20 cellular contexts compared by ENCODE assay signal in genomic region chr3:171514466-171514865, GRCh38. TPM values are rescaled to one million over a fixed set of nuclear protein-coding genes. Genes with fewer than 3 reads are reported as not detected.
DNase-seq lines count a peak whose midpoint lies in the region; ATAC-seq and TF ChIP-seq lines count a peak whose summit lies in the region.
"Had no signal": no experiment of that assay in that cellular context is flagged by ENCODE, and none has a peak within 500 bp of the region (broad histone marks: within the 10 kb centered on the region; RNA-seq: fewer than 3 reads in every experiment).

No MANE protein-coding gene starts in this region.

- H3K36me3 Mint-ChIP-seq in glutamatergic neuron (ENCODE audit: unreplicated experiment), result no peaks in the 10 kb centered on the region

- no peak for TF ChIP-seq POLR2A in HCT116 (IDR thresholded peaks at IDR 0.05; ENCODE audit: borderline replicate concordance, extremely low read depth, insufficient read depth, insufficient read length)

- no peak overlapping the region for H2AFZ ChIP-seq in HCT116 (ENCODE audit: low read depth, low read length, poor library complexity, severe bottlenecking)

- H3K27me3 ChIP-seq in AG04450 (ENCODE audit: control insufficient read depth, insufficient read depth, low read length) (no peaks in the 10 kb centered on the region), HCT116 (ENCODE audit: insufficient read depth, low read length) (no peaks in the 10 kb centered on the region)
- H3K27me3 ChIP-seq: gastrocnemius medialis had no signal

- H3K36me3 ChIP-seq in HCT116 (ENCODE audit: control insufficient read depth in 1 of 2, insufficient read depth in 2 of 2, low read length in 2 of 2), result no peaks in the 10 kb centered on the region
- H3K36me3 ChIP-seq: gastrocnemius medialis, HAP-1 had no signal

- intact Hi-C loops in HCT116 (cut with micrococcal nuclease) (no loop called here), sciatic nerve (cut with DNase I) (no loop called here)

- no peaks in the 10 kb centered on the region for H4K20me1 ChIP-seq in HCT116 (ENCODE audit: insufficient read depth)

- no peak overlapping the region for H3K27ac Mint-ChIP-seq in glutamatergic neuron (ENCODE audit: unreplicated experiment)
- H3K27ac Mint-ChIP-seq: activated CD4-positive, alpha-beta T cell treated with anti-CD3 and anti-CD28 coated beads, Interleukin-2, amount 10 ng/mL, durations not matched to agents 24 days and 14 days; activated naive CD8-positive, alpha-beta T cell treated with anti-CD3 and anti-CD28 coated beads, Interleukin-2, amount 10 ng/mL, durations not matched to agents 7 days and 5 days; activated T-helper 2 cell treated with anti-CD3 and anti-CD28 coated beads, Interferon-gamma antibody, Interleukin-2, Interleukin-4, amounts not matched to agents 10 μg/mL and 5 μg/mL and 100 μg/mL, durations not matched to agents 14 hours and 24 hours and 36 hours; CD4-positive, CD25-positive, alpha-beta regulatory T cell had no signal

- no peak overlapping the region for H3K27ac ChIP-seq in AG04450 (ENCODE audit: low read depth, low read length)
- H3K27ac ChIP-seq in HCT116 (ENCODE audit: low read depth, low read length), result no peak overlapping the region
- H3K27ac ChIP-seq: gastrocnemius medialis had no signal

- no peaks in the 10 kb centered on the region for H3K4me1 Mint-ChIP-seq in glutamatergic neuron (ENCODE audit: low read depth, unreplicated experiment)
- H3K4me1 Mint-ChIP-seq: activated naive CD8-positive, alpha-beta T cell treated with anti-CD3 and anti-CD28 coated beads, Interleukin-2, amount 10 ng/mL, durations not matched to agents 7 days and 5 days had no signal

- in situ Hi-C loops in SK-MEL-5 (cut with HindIII; ENCODE audit: low pct_unique_long_range_greater_than_20kb, low sequenced_read_pairs), result no loop called here

- RAD21 ChIA-PET in HCT116 (lab: Charles Lee; ENCODE audit: low non-redundant PET in 1 of 2, low total read pairs in 2 of 2, uncharacterized antibody in 2 of 2, unreplicated experiment in 2 of 2), result no interaction called here

- H3K27me3 Mint-ChIP-seq in glutamatergic neuron (ENCODE audit: unreplicated experiment), result peaks cover under 1% of the 10 kb centered on the region

- POLR2A ChIA-PET in AG04450 (lab: Yijun Ruan, JAX) (no interaction called here), HCT116 (lab: Charles Lee) (no interaction called here)

- H3K9me2 ChIP-seq in HCT116 (ENCODE audit: insufficient read depth), result no peaks in the 10 kb centered on the region

- no peak overlapping the region for H3K4me2 ChIP-seq in HCT116 (ENCODE audit: low read length)

- H3K4me1 ChIP-seq in HCT116 (ENCODE audit: control insufficient read depth in 1 of 2, insufficient read depth in 2 of 2, low read length in 2 of 2), result no peaks in the 10 kb centered on the region
- H3K4me1 ChIP-seq: gastrocnemius medialis, HAP-1 had no signal

- TF ChIP-seq CTCF in AG04450 (IDR thresholded peaks at IDR 0.05; ENCODE audit: low read depth, low read length) (peak; percentile 17; the same call in 1 of the 2 replicates), HCT116 (IDR thresholded peaks at IDR 0.05 in 2 of 3, conservative IDR thresholded peaks at IDR 0.05 in 1 of 3; ENCODE audit: borderline replicate concordance in 1 of 3, insufficient read depth in 1 of 3, low read depth in 2 of 3, low read length in 2 of 3) (peak in 2 of 3 experiments; percentile 11 to 38; a peak in 4 of 6 replicates), glutamatergic neuron (IDR thresholded peaks at IDR 0.05; ENCODE audit: partially characterized antibody, unreplicated experiment) (peak; percentile 45)

- H3K79me2 ChIP-seq in HCT116 (ENCODE audit: insufficient read depth, low read length), result no peaks in the 10 kb centered on the region

- ATAC-seq in HCT116 (peak; percentile 38), sciatic nerve (no peak)
- ATAC-seq: gastrocnemius medialis had no signal

- CTCF ChIA-PET in AG04450 (lab: Charles Lee) (interaction anchor here (1.6 kb wide), 1 partner anchor 52 kb away, joined by 3 read pairs; no protein-coding TSS in a partner anchor), HCT116 (lab: Charles Lee) (no interaction called here)

- no peak overlapping the region for H3K9ac ChIP-seq in HCT116 (ENCODE audit: low read length)

- H3K9me3 ChIP-seq in AG04450 (ENCODE audit: control insufficient read depth, insufficient read depth, low read length), result no peaks in the 10 kb centered on the region
- no peaks in the 10 kb centered on the region for H3K9me3 ChIP-seq in HCT116 (ENCODE audit: control insufficient read depth in 1 of 2, insufficient read depth in 1 of 2, low read depth in 1 of 2, low read length in 2 of 2)
- H3K9me3 ChIP-seq: gastrocnemius medialis had no signal

- BruUV-seq in HCT116 (replicated peaks; lab: Mats Ljungman, UMichigan), result no TSS peak

- DNase-seq in AG04450 (ENCODE audit: low read depth, low spot score), result no peak
- peak; percentile 10 for DNase-seq in HCT116 (ENCODE audit: low read depth, low spot score)
- peak; percentile 26 for DNase-seq in SK-MEL-5 (ENCODE audit: low read depth, low spot score)
- no peak for DNase-seq in glutamatergic neuron
- DNase-seq in NCI-H2081 (lab: John Stamatoyannopoulos, UW), result no peak
- no peak for DNase-seq in NCI-H526 treated with DMSO at 0.1 percent for 48 hours (lab: John Stamatoyannopoulos, UW)
- DNase-seq in NCI-H345 (lab: John Stamatoyannopoulos, UW), result no peak
- no peak for DNase-seq in sciatic nerve (ENCODE audit: low spot score)
- DNase-seq: activated CD4-positive, alpha-beta T cell treated with anti-CD3 and anti-CD28 coated beads, Interleukin-2, amount 10 ng/mL, durations not matched to agents 24 days and 14 days; activated naive CD8-positive, alpha-beta T cell treated with anti-CD3 and anti-CD28 coated beads, Interleukin-2, amount 10 ng/mL, durations not matched to agents 7 days and 5 days; CD4-positive, CD25-positive, alpha-beta regulatory T cell; gastrocnemius medialis; NCI-H1436; NCI-H748 treated with DMSO at 0.1 percent for 48 hours; nucleus accumbens; retina; SHP77 treated with DMSO at 0.1 percent for 48 hours had no signal

- H3K4me3 ChIP-seq in AG04450 (ENCODE audit: low read depth, low read length) (no peak overlapping the region), HCT116 (replicated peaks in 1 of 2; ENCODE audit: low read depth in 1 of 2, low read length in 2 of 2) (no peak overlapping the region)
- H3K4me3 ChIP-seq: gastrocnemius medialis, HAP-1, lung had no signal

- H3K9me3 Mint-ChIP-seq in glutamatergic neuron (ENCODE audit: unreplicated experiment), result no peaks in the 10 kb centered on the region
- H3K9me3 Mint-ChIP-seq: activated naive CD8-positive, alpha-beta T cell treated with anti-CD3 and anti-CD28 coated beads, Interleukin-2, amount 10 ng/mL, durations not matched to agents 7 days and 5 days; activated T-helper 2 cell treated with anti-CD3 and anti-CD28 coated beads, Interferon-gamma antibody, Interleukin-2, Interleukin-4, amounts not matched to agents 10 μg/mL and 5 μg/mL and 100 μg/mL, durations not matched to agents 14 hours and 24 hours and 36 hours had no signal

- H3K4me3 Mint-ChIP-seq in glutamatergic neuron (ENCODE audit: unreplicated experiment), result no peak overlapping the region
- H3K4me3 Mint-ChIP-seq: activated CD4-positive, alpha-beta T cell treated with anti-CD3 and anti-CD28 coated beads, Interleukin-2, amount 10 ng/mL, durations not matched to agents 24 days and 14 days; activated naive CD8-positive, alpha-beta T cell treated with anti-CD3 and anti-CD28 coated beads, Interleukin-2, amount 10 ng/mL, durations not matched to agents 7 days and 5 days; CD4-positive, CD25-positive, alpha-beta regulatory T cell had no signal

- TF ChIP-seq RAD21 in HCT116 (IDR thresholded peaks at IDR 0.05; ENCODE audit: low read depth), result peak; percentile 14; the same call in 1 of the 2 replicates

TF ChIP-seq in HCT116, 20 proteins besides CTCF, POLR2A, EP300 and RAD21 (continues in another document):
- TF ChIP-seq EZH2 (IDR thresholded peaks at IDR 0.05) (no peak), REST (IDR thresholded peaks at IDR 0.05; ENCODE audit: low read depth) (no peak), CBX3 (IDR thresholded peaks at IDR 0.05; ENCODE audit: low read depth) (no peak), SP1 (IDR thresholded peaks at IDR 0.05; ENCODE audit: low read depth) (no peak), CEBPB (IDR thresholded peaks at IDR 0.05; ENCODE audit: low read depth) (no peak), MAX (IDR thresholded peaks at IDR 0.05) (no peak), JUND (IDR thresholded peaks at IDR 0.05) (no peak)

RNA-seq across cellular contexts. Expression of gene TNIK, which starts 54.3 kb away (rescaled TPM):
- polyA plus RNA-seq in AG04450 (2011; rRNA removed), result 9.0 and 9.5 TPM in 2 replicates
- polyA minus RNA-seq in AG04450 (2011; rRNA and poly(A)+ RNA removed), result 13.3 and 16.8 TPM in 2 replicates
- total RNA-seq in HCT116 (2021; ENCODE audit: unreplicated experiment) (24.1 TPM), glutamatergic neuron (ENCODE audit: unreplicated experiment) (1.5 TPM), sciatic nerve (9.5 TPM)
- 11.4 and 13.6 TPM in 2 replicates for polyA plus RNA-seq in HCT116 (2012)
- 10.4 and 12.2 TPM in 2 replicates for total RNA-seq in SK-MEL-5 (2014; rRNA removed; shearing (Covaris generic))
- polyA plus RNA-seq in SK-MEL-5 (2015; cell fraction: cytosol; rRNA removed), result 14.8 and 15.6 TPM in 2 replicates
- polyA plus RNA-seq in SK-MEL-5 (2015; cell fraction: nucleus; rRNA removed), result 9.7 and 32.4 TPM in 2 replicates

Comparison
In these comparisons a context has a peak if more than half of its experiments do, and no peak if none do; other contexts are left out.
1. DNase-seq: peak in HCT116 (single experiment) and SK-MEL-5 (single experiment); none in AG04450 (single experiment), glutamatergic neuron (single experiment), NCI-H2081 (0 of 2), NCI-H526 treated with DMSO at 0.1 percent for 48 hours (single experiment), NCI-H345 (single experiment) and sciatic nerve (single experiment).
2. Peak in every context shown above with its lines, with median percentiles within 50 percentile points of each other: CTCF ChIP-seq.